8 cellular contexts compared by ENCODE assay signal in genomic region chr1:154955039-154955717, GRCh38. TPM values are rescaled to one million over a fixed set of nuclear protein-coding genes. Genes with fewer than 3 reads are reported as not detected.
DNase-seq lines count a peak whose midpoint lies in the region; ATAC-seq and TF ChIP-seq lines count a peak whose summit lies in the region.

No MANE protein-coding gene starts in this region.

- H3K27ac ChIP-seq in VCaP, result peak overlapping the region; percentile 66

- intact Hi-C loops in left colon (cut with DNase I, micrococcal nuclease), result no loop called here

- no peak for TF ChIP-seq CTCF in VCaP (conservative IDR thresholded peaks at IDR 0.05)

- ATAC-seq in GM21528 (IDR thresholded peaks at IDR 0.05; ENCODE audit: low FRiP score, unreplicated experiment), result peak; percentile 46
- ATAC-seq in left colon, result peak; percentile 47
- ATAC-seq in HG02571 (IDR thresholded peaks at IDR 0.05; ENCODE audit: unreplicated experiment), result no peak

- peak; percentile 71 for DNase-seq in COR-L47 (lab: John Stamatoyannopoulos, UW)
- DNase-seq in NCI-H1105 treated with DMSO at 0.1 percent for 48 hours (lab: John Stamatoyannopoulos, UW), result peak; percentile 83
- peak; percentile 99 for DNase-seq in central memory CD4-positive, alpha-beta T cell
- DNase-seq in left colon, result peak; percentile 59 to 81
- DNase-seq in stimulated activated CD4-positive, alpha-beta T cell treated with anti-CD3 and anti-CD28 coated beads, Interleukin-2, amount 100 ng/mL, for 4 hours (ENCODE audit: low read depth), result peak; percentile 65

RNA-seq across cellular contexts. Expression of gene PBXIP1, which starts 0.7 kb away (rescaled TPM):
- 10 to 100 TPM; 33.4 to 61.2 TPM for total RNA-seq in left colon

RNA-seq across cellular contexts. Expression of gene PYGO2, which starts 6.4 kb away (rescaled TPM):
- total RNA-seq in left colon, result 10 to 100 TPM; 27.0 to 31.3 TPM

RNA-seq across cellular contexts. Expression of gene SHC1, which starts 15.4 kb away (rescaled TPM):
- total RNA-seq in left colon, result 100 to 1,000 TPM in 1 of 2 donors, 10 to 100 TPM in 1; 95.3 to 108 TPM

RNA-seq across cellular contexts. Expression of gene PMVK, which starts 18.7 kb away (rescaled TPM):
- total RNA-seq in left colon, result 10 to 100 TPM; 33.4 to 34.0 TPM

RNA-seq across cellular contexts. Expression of gene CKS1B, which starts 19.3 kb away (rescaled TPM):
- total RNA-seq in left colon, result 10 to 100 TPM; 22.8 to 35.7 TPM
